Comparison of ENCODE assay signal across 8 cellular contexts in genomic region chr9:128771745-128772519, GRCh38. TPM values are rescaled to one million over a fixed set of nuclear protein-coding genes. Genes with fewer than 3 reads are reported as not detected.
DNase-seq lines count a peak whose midpoint lies in the region; ATAC-seq and TF ChIP-seq lines count a peak whose summit lies in the region.

TSS of gene ZER1 (minus strand) at chr9:128771927. CDS start at chr9:128755565, 16,362 bp downstream.

- peak within 1 kb of the TSS; percentile 60 for H3K27ac ChIP-seq in adipose tissue (ENCODE audit: low read depth, low read length)
- H3K27ac ChIP-seq in heart right ventricle, result peak within 1 kb of the TSS; percentile 55 to 98 (median 96)
- peak within 1 kb of the TSS; percentile 94 to 97 (median 96) for H3K27ac ChIP-seq in upper lobe of left lung

- peaks cover 35 to 39% (median 38%) of the 10 kb centered on the region in 3 donors for H3K4me1 Mint-ChIP-seq in T-cell

- peaks cover 3% of the 10 kb centered on the region for H3K36me3 Mint-ChIP-seq in T-cell

- CTCF ChIA-PET in T-cell (lab: Charles Lee), result interaction anchor here in 1 of 2 donors (1.1 to 1.5 kb wide), 3 partner anchors 17 to 48 kb away, joined by 4 to 8 read pairs (median 7); partner anchors contain the start of genes ENDOG and ZDHHC12

- H3K4me1 ChIP-seq in heart right ventricle (peaks cover 2 to 28% (median 23%) of the 10 kb centered on the region in 9 donors), upper lobe of left lung (peaks cover 14 to 33% (median 19%) of the 10 kb centered on the region in 4 donors)

- DNase-seq in GM12864 (ENCODE audit: low read depth) (peak; percentile 39), NCI-H1436 (lab: John Stamatoyannopoulos, UW) (peak; percentile 86), T-cell (peak; percentile 85 to 97 (median 93)), heart right ventricle (peak; percentile 91 to 94), posterior vena cava (ENCODE audit: low spot score) (peak; percentile 98), upper lobe of left lung (peak; percentile 97 to 99)

- no peaks in the 10 kb centered on the region for H3K9me3 Mint-ChIP-seq in T-cell

- no peak for TF ChIP-seq CTCF in GM12864 (IDR thresholded peaks at IDR 0.05; ENCODE audit: low read depth, low read length, missing control alignments)
- no peak for TF ChIP-seq CTCF in heart right ventricle (IDR thresholded peaks at IDR 0.05)
- peak in 2 of 6 experiments; percentile 4 to 23 for TF ChIP-seq CTCF in upper lobe of left lung (IDR thresholded peaks at IDR 0.05)

- peak within 1 kb of the TSS; percentile 96 to 97 for H3K27ac Mint-ChIP-seq in T-cell

- no peaks in the 10 kb centered on the region for H3K27me3 ChIP-seq in heart right ventricle
- H3K27me3 ChIP-seq in upper lobe of left lung, result no peaks in the 10 kb centered on the region

- H3K4me3 ChIP-seq in GM12864 (ENCODE audit: low read depth, low read length) (peak within 1 kb of the TSS; percentile 75), heart right ventricle (peak within 1 kb of the TSS; percentile 64 to 97 (median 82)), upper lobe of left lung (peak within 1 kb of the TSS; percentile 90 to 99 (median 97))

- peaks cover 0 to 16% (median 0%) of the 10 kb centered on the region in 9 donors for H3K36me3 ChIP-seq in heart right ventricle
- peaks cover 0 to 9% (median 0%) of the 10 kb centered on the region in 4 donors for H3K36me3 ChIP-seq in upper lobe of left lung

- H3K4me3 Mint-ChIP-seq in T-cell, result peak within 1 kb of the TSS; percentile 96 to 98 (median 97)

- TF ChIP-seq EP300 in upper lobe of left lung (IDR thresholded peaks at IDR 0.05), result peak in 1 of 4 donors; percentile 48

- 0 to 1% (median 1%) methylated on average over 43 to 72 of the region's 72 CpGs for WGBS in adipose tissue, 3 donors
- WGBS in heart right ventricle, 2 donors, result 1% methylated on average over 50 to 72 of the region's 72 CpGs
- whole genome bisulfite sequencing in upper lobe of left lung, 2 donors, result 1 to 3% methylated on average over 16 to 39 of the region's 72 CpGs

- no peaks in the 10 kb centered on the region for H3K27me3 Mint-ChIP-seq in T-cell

- intact Hi-C loops in heart right ventricle (cut with DNase I) (loop anchor here in 3 of 10 donors (1.0 to 5.0 kb wide), 4 partner anchors 15 to 70 kb away; partner anchors contain the start of genes TBC1D13 (in 3 of the 3) and PKN3 (in 1 of the 3)), posterior vena cava (cut with DNase I) (no loop called here)

- ATAC-seq in HG02763 (IDR thresholded peaks at IDR 0.05; ENCODE audit: unreplicated experiment) (peak; percentile 89), T-cell (replicated peaks in 1 of 4) (peak; percentile 94 to 95 (median 95)), heart right ventricle (peak; percentile 97 to 99 (median 98)), upper lobe of left lung (ENCODE audit: low FRiP score in 2 of 2) (peak; percentile 96 to 99)

- peak in 3 of 4 donors; percentile 54 to 89 (median 65) for TF ChIP-seq POLR2A in upper lobe of left lung (IDR thresholded peaks at IDR 0.05)

- peaks cover 0 to 13% (median 3%) of the 10 kb centered on the region in 11 donors for H3K9me3 ChIP-seq in heart right ventricle
- H3K9me3 ChIP-seq in upper lobe of left lung, result peaks cover 0 to 4% (median 0%) of the 10 kb centered on the region in 4 donors

- POLR2A ChIA-PET in T-cell (lab: Charles Lee), result interaction anchor here in 1 of 2 donors (0.8 to 1.2 kb wide), 3 partner anchors 10 to 46 kb away, joined by 3 to 4 read pairs (median 3); no protein-coding TSS in a partner anchor

RNA-seq across cellular contexts. Expression of gene ZER1, which starts in this region (rescaled TPM):
- total RNA-seq in T-cell (10 to 100 TPM; 38.4 to 50.6 (median 40.2) TPM), heart right ventricle (10 to 100 TPM; 51.8 to 71.1 (median 60.9) TPM), posterior vena cava (10 to 100 TPM; 28.1 to 28.9 TPM), upper lobe of left lung (10 to 100 TPM; 30.9 to 55.5 (median 44.0) TPM)
- polyA plus RNA-seq in adipose tissue (10 to 100 TPM; 13.4 to 23.3 (median 20.1) TPM), heart right ventricle (10 to 100 TPM; 24.3 to 36.3 TPM)

Comparison
In these comparisons a context has a peak if more than half of its experiments do, and no peak if none do; other contexts are left out.
1. Peak in every context shown above with its lines: DNase-seq, ATAC-seq, H3K4me3 ChIP-seq and H3K27ac ChIP-seq.
2. DNase-seq: peak in every context shown above with its lines; median percentile 98 in posterior vena cava; 98 in upper lobe of left lung; 93 in T-cell; 92 in heart right ventricle; 86 in NCI-H1436; 39 in GM12864.